ENCODE assay signal across 17 cellular contexts in the genomic region with DNA sequence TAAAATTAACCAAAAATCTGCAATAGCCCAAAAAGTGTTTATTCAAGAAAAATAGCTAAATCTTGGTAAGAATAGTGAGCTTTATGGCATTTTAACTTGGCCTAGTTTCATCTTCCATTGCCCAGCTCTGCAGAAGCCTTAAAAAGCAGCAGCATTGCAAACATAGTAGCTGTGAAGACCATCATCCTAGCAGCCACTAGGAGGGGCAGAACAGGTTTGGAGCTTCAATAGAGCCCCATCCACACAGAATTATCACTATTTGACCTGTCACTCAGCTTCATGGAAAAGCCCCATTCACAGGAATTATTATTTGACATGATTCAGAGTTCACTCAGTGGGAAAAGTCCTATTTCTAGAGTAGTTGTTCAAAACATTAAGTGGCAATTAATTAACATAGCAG. TPM values are rescaled to one million over a fixed set of nuclear protein-coding genes. Genes with fewer than 3 reads are reported as not detected.
DNase-seq lines count a peak whose midpoint lies in the region; ATAC-seq and TF ChIP-seq lines count a peak whose summit lies in the region.
"Had no signal": no experiment of that assay in that cellular context is flagged by ENCODE, and none has a peak within 500 bp of the region (broad histone marks: within the 10 kb centered on the region; RNA-seq: fewer than 3 reads in every experiment).

No MANE protein-coding gene starts in this region.

- no peak overlapping the region for H3K4me2 ChIP-seq in PC-3 (ENCODE audit: low read length)

- peaks cover 0 to 2% (median 0%) of the 10 kb centered on the region in 9 donors for H3K36me3 ChIP-seq in heart left ventricle
- no peaks in the 10 kb centered on the region for H3K36me3 ChIP-seq in PC-3 (ENCODE audit: low read depth, low read length)
- H3K36me3 ChIP-seq: neutrophil, thyroid gland had no signal

- H2AFZ ChIP-seq in PC-3 (ENCODE audit: low read length) = no peak overlapping the region

- no peak overlapping the region for H3K27ac Mint-ChIP-seq in CD4-positive, alpha-beta T cell

- no peaks in the 10 kb centered on the region for H3K4me1 Mint-ChIP-seq in CD4-positive, alpha-beta T cell (ENCODE audit: low read depth)

- POLR2A ChIA-PET in PC-3 (lab: Charles Lee; ENCODE audit: unreplicated experiment) = no interaction called here
- POLR2A ChIA-PET in CD4-positive, alpha-beta T cell (lab: Charles Lee) = no interaction called here

- no peak overlapping the region for H3K9ac ChIP-seq in PC-3 (ENCODE audit: low read length)

- no peaks in the 10 kb centered on the region for H3F3A ChIP-seq in PC-3 (ENCODE audit: low read length, unreplicated experiment)

- peaks cover 0 to 4% (median 0%) of the 10 kb centered on the region in 9 donors for H3K27me3 ChIP-seq in heart left ventricle
- H3K27me3 ChIP-seq in PC-3 (ENCODE audit: low read length) = no peaks in the 10 kb centered on the region
- H3K27me3 ChIP-seq in CD4-positive, alpha-beta T cell (ENCODE audit: control insufficient read depth, insufficient read depth, low read length) = peaks cover 3% of the 10 kb centered on the region
- H3K27me3 ChIP-seq: thyroid gland had no signal

- ATAC-seq in heart left ventricle (peak in 1 of 4 donors; percentile 39), PC-3 (no peak), HG03520 (IDR thresholded peaks at IDR 0.05; ENCODE audit: unreplicated experiment) (no peak)
- no peak for ATAC-seq in CD4-positive, alpha-beta T cell (ENCODE audit: poor library complexity)
- ATAC-seq: foreskin keratinocyte had no signal

- H3K4me3 ChIP-seq in heart left ventricle (peak overlapping the region in 6 of 12 donors; percentile 69 to 79 (median 73)), PC-3 (ENCODE audit: low read length) (no peak overlapping the region), fibroblast of villous mesenchyme (ENCODE audit: low read depth, low read length) (no peak overlapping the region)
- H3K4me3 ChIP-seq: thyroid gland had no signal

- no peak overlapping the region for H3K4me3 Mint-ChIP-seq in CD4-positive, alpha-beta T cell

- H3K27me3 Mint-ChIP-seq in CD4-positive, alpha-beta T cell = peaks cover 25% of the 10 kb centered on the region

- no peaks in the 10 kb centered on the region for H3K9me3 ChIP-seq in heart left ventricle
- H3K9me3 ChIP-seq in PC-3 (ENCODE audit: low read length) = no peaks in the 10 kb centered on the region
- H3K9me3 ChIP-seq in CD4-positive, alpha-beta T cell (ENCODE audit: control insufficient read depth, low read length) = no peaks in the 10 kb centered on the region
- H3K9me3 ChIP-seq: neutrophil, thyroid gland had no signal

- TF ChIP-seq POLR2A in heart left ventricle (IDR thresholded peaks at IDR 0.05) = no peak

- H4K20me1 ChIP-seq in PC-3 (ENCODE audit: low read length) = no peaks in the 10 kb centered on the region

- H3K9me2 ChIP-seq in PC-3 (replicated peaks; ENCODE audit: low read length) = no peaks in the 10 kb centered on the region

- no peaks in the 10 kb centered on the region for H3K36me3 Mint-ChIP-seq in CD4-positive, alpha-beta T cell (ENCODE audit: low read depth)

- no peak overlapping the region for H3K27ac ChIP-seq in heart left ventricle
- H3K27ac ChIP-seq in PC-3 (ENCODE audit: low read length) = no peak overlapping the region
- no peak overlapping the region for H3K27ac ChIP-seq in CD4-positive, alpha-beta T cell (ENCODE audit: low read depth, low read length)
- H3K27ac ChIP-seq: foreskin keratinocyte, neutrophil, thyroid gland had no signal

- no peaks in the 10 kb centered on the region for H3K79me2 ChIP-seq in PC-3 (ENCODE audit: low read length)

- TF ChIP-seq CTCF in heart left ventricle (IDR thresholded peaks at IDR 0.05) (peak in 7 of 12 donors; percentile 8 to 35 (median 17)), PC-3 (conservative IDR thresholded peaks at IDR 0.05; ENCODE audit: low read depth, low read length) (peak; percentile 42), fibroblast of villous mesenchyme (IDR thresholded peaks at IDR 0.05; ENCODE audit: insufficient read depth, low read depth, low read length) (peak; percentile 52)
- no peak for TF ChIP-seq CTCF in CD4-positive, alpha-beta T cell (IDR thresholded peaks at IDR 0.05)

- intact Hi-C loops in heart left ventricle (cut with DNase I) = loop anchor here in 1 of 10 donors (5.0 kb wide), 1 partner anchor 119 kb away; no protein-coding TSS in a partner anchor
- intact Hi-C loops in cardiac septum (cut with DNase I) = no loop called here
- intact Hi-C loops in PC-3 (cut with micrococcal nuclease) = no loop called here
- intact Hi-C loops in CD4-positive, alpha-beta T cell (cut with DNase I, micrococcal nuclease) = no loop called here

- peaks cover 0 to 17% (median 0%) of the 10 kb centered on the region in 12 donors for H3K4me1 ChIP-seq in heart left ventricle
- H3K4me1 ChIP-seq in PC-3 (ENCODE audit: insufficient read depth, low read length) = peaks cover 6% of the 10 kb centered on the region; the same call in 1 of the 2 replicates
- H3K4me1 ChIP-seq: foreskin keratinocyte, thyroid gland had no signal

- H3K9me3 Mint-ChIP-seq in CD4-positive, alpha-beta T cell = no peaks in the 10 kb centered on the region

- DNase-seq in heart left ventricle (no peak), cardiac septum (ENCODE audit: low spot score) (no peak), PC-3 (peak; percentile 25), fibroblast of villous mesenchyme (ENCODE audit: low read depth) (no peak), NCI-H2081 treated with DMSO at 0.1 percent for 48 hours (lab: John Stamatoyannopoulos, UW) (no peak), GDM1 (lab: John Stamatoyannopoulos, UW) (no peak)
- DNase-seq in CD4-positive, alpha-beta T cell = no peak
- DNase-seq: Calu3; effector CD8-positive, alpha-beta T cell; foreskin keratinocyte; mesenchymal stem cell; NCI-H1092 treated with DMSO at 0.1 percent for 48 hours; stimulated activated CD4-positive, alpha-beta T cell treated with anti-CD3 and anti-CD28 coated beads, Interleukin-4, amount 100 ng/mL, for 4 hours; T-helper 1 cell; thyroid gland had no signal

- CTCF ChIA-PET in PC-3 (lab: Charles Lee) = no interaction called here
- CTCF ChIA-PET in CD4-positive, alpha-beta T cell (lab: Charles Lee) = no interaction called here

- BruUV-seq in PC-3 (replicated peaks; lab: Mats Ljungman, UMichigan) = no TSS peak

RNA-seq across cellular contexts. Expression of a gene that starts 7.3 kb away (rescaled TPM):
- 10 to 100 TPM; 23.6 to 59.9 (median 31.3) TPM for total RNA-seq in heart left ventricle
- 10 to 100 TPM; 20.6 to 61.7 TPM for polyA plus RNA-seq in heart left ventricle
- 31.9 TPM for total RNA-seq in cardiac septum
- total RNA-seq in PC-3 (2014; rRNA removed) = not detected in 2 replicates
- 2.2 and 2.3 TPM in 2 replicates for total RNA-seq in fibroblast of villous mesenchyme
- not detected for total RNA-seq in CD4-positive, alpha-beta T cell
- total RNA-seq: Calu3, foreskin keratinocyte had no signal
- polyA plus RNA-seq: foreskin keratinocyte had no signal

RNA-seq across cellular contexts. Expression of a gene that starts 40.9 kb away (rescaled TPM):
- 1 to 10 TPM in 2 of 9 donors, under 1 TPM in 7; 0.12 to 2.6 (median 0.69) TPM for total RNA-seq in heart left ventricle
- polyA plus RNA-seq in heart left ventricle = under 1 TPM; 0.23 to 0.44 TPM
- total RNA-seq in cardiac septum = 0.59 TPM
- total RNA-seq in PC-3 (2014; rRNA removed) = 0.07 and 0.23 TPM in 2 replicates
- 18.7 and 57.9 TPM in 2 replicates for total RNA-seq in fibroblast of villous mesenchyme
- total RNA-seq in CD4-positive, alpha-beta T cell = not detected
- total RNA-seq: foreskin keratinocyte had no signal
- polyA plus RNA-seq: foreskin keratinocyte had no signal
